In the genomic region with DNA sequence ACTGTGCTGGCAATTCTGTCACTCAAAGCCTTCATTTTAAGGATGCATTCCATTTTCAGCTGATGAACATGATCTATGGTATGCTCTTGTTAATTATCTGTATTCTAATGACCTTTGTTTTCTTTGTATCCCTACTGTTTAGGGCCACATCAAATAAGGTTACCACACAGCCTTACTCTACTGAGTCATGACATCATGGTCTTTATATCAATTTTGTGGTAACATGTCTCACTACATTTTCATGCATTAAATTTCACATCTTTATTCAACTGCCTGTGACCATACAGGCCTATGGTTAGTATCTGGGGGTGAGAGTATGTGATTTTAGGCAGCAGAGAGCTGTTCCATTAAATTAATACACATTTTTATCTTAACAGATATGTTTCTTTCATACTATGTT, we compare ENCODE assay signal across 16 cellular contexts.
"Had no signal": no experiment of that assay in that cellular context is flagged by ENCODE, and none has a peak within 500 bp of the region (broad histone marks: within the 10 kb centered on the region; RNA-seq: fewer than 3 reads in every experiment).

No MANE protein-coding gene starts in this region.

- H3K27me3 ChIP-seq: heart left ventricle, tibial nerve had no signal

- H3K27ac ChIP-seq: heart left ventricle, tibial nerve had no signal

- H3K27me3 Mint-ChIP-seq: memory B cell; natural killer cell treated with Interleukin-12 subunit alpha and Interleukin-12 subunit beta and Interleukin-15 and Interleukin-18, amount 100 ng/mL, for 72 hours; progenitor cell of endocrine pancreas; stimulated activated naive CD8-positive, alpha-beta T cell treated with anti-CD3 and anti-CD28 coated beads, Interleukin-15, Interleukin-2, amounts not matched to agents 100 ng/mL and 50 ng/mL, for 24 hours had no signal

- H3K9me3 ChIP-seq: heart left ventricle, tibial nerve had no signal

- H3K4me3 Mint-ChIP-seq: endodermal cell; memory B cell; natural killer cell treated with Interleukin-12 subunit alpha and Interleukin-12 subunit beta and Interleukin-15 and Interleukin-18, amount 100 ng/mL, for 72 hours; stimulated activated naive CD8-positive, alpha-beta T cell treated with anti-CD3 and anti-CD28 coated beads, Interleukin-15, Interleukin-2, amounts not matched to agents 100 ng/mL and 50 ng/mL, for 24 hours had no signal

- H3K4me3 ChIP-seq: heart left ventricle, tibial nerve had no signal

- H3K27ac Mint-ChIP-seq: memory B cell; progenitor cell of endocrine pancreas; stimulated activated naive CD8-positive, alpha-beta T cell treated with anti-CD3 and anti-CD28 coated beads, Interleukin-15, Interleukin-2, amounts not matched to agents 100 ng/mL and 50 ng/mL, for 24 hours had no signal

- H3K4me1 Mint-ChIP-seq: endodermal cell had no signal

- H3K9me3 Mint-ChIP-seq: activated naive CD4-positive, alpha-beta T cell treated with anti-CD3 and anti-CD28 coated beads, Interleukin-2, amount 50 U/mL, for 72 hours; endodermal cell; memory B cell; natural killer cell treated with Interleukin-12 subunit alpha and Interleukin-12 subunit beta and Interleukin-15 and Interleukin-18, amount 100 ng/mL, for 72 hours; stimulated activated naive CD8-positive, alpha-beta T cell treated with anti-CD3 and anti-CD28 coated beads, Interleukin-15, Interleukin-2, amounts not matched to agents 100 ng/mL and 50 ng/mL, for 24 hours had no signal

- H3K4me1 ChIP-seq: heart left ventricle, tibial nerve had no signal

- DNase-seq: activated CD4-positive, alpha-beta T cell treated with anti-CD3 and anti-CD28 coated beads for 1 hour; activated CD4-positive, alpha-beta T cell treated with anti-CD3 and anti-CD28 coated beads, Interleukin-2, amount 50 U/mL, for 4 hours; activated effector memory CD4-positive, alpha-beta T cell treated with Interleukin-2 at 50 U/mL for 16 hours; amniotic stem cell; cortex of kidney; endodermal cell; heart left ventricle; left colon; stimulated activated CD4-positive, alpha-beta T cell treated with anti-CD3 and anti-CD28 coated beads, Interleukin-4, amount 100 ng/mL, for 4 hours; T-helper 1 cell had no signal
